In genomic region chr10:6135589-6136168, GRCh38 we compare ENCODE assay signal across 1 cellular context.
TF ChIP-seq lines count a peak whose summit lies in the region.

No MANE protein-coding gene starts in this region.

TF ChIP-seq in IMR-90, 13 proteins besides CTCF, POLR2A, EP300 and RAD21:
- TF ChIP-seq CHD1 (IDR thresholded peaks at IDR 0.05; ENCODE audit: low read depth, low read length) (no peak), RFX5 (IDR thresholded peaks at IDR 0.05; ENCODE audit: low read depth, low read length) (no peak), USF2 (IDR thresholded peaks at IDR 0.05; ENCODE audit: low read depth, low read length) (no peak), FOS (IDR thresholded peaks at IDR 0.05; ENCODE audit: low read depth, low read length) (no peak), MXI1 (IDR thresholded peaks at IDR 0.05; ENCODE audit: borderline replicate concordance, low read depth, low read length) (no peak), RCOR1 (IDR thresholded peaks at IDR 0.05; ENCODE audit: insufficient replicate concordance, low read length) (no peak), ELK1 (IDR thresholded peaks at IDR 0.05; ENCODE audit: borderline replicate concordance, low read depth, low read length) (no peak), MAZ (IDR thresholded peaks at IDR 0.05; ENCODE audit: borderline replicate concordance, low read depth, low read length) (no peak)
